In the genomic region with DNA sequence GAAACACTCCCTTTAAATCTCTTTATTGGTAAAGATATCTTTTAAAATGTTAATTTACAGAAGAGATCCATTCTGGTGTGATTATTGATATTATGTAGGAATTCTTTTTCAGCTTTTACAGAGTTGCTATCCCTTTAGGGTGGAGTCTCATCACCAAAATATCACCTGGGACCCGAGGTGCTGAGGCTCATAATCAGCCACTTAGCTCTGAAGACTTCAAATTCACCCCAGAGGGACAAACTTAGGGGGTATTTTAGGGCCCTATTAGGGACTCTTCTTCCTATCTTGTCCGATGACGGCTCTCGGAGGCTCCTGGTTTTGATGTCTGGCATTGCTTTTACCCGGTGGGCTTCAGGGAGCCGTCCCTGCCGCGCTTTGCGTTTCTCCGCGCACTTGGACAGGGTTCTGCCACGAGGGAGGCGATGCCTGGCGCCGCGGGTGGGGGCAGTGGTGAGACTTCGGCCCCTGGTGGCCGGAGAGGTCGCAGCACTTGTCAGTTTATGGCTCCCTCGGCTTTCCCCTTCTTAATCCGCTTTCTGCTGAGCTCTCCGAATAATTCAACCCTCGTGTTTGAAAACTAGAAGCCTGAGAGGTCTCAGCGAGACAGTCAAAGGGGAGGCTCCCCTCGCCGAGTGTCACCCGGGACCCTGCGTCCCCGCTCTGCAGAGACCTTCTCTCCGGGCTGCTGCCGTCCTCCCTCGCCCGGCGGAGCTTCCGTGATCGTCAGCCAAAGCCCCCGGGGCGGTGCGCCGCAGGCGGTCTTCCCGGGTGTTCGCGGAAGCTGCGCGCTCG, we compare ENCODE assay signal across 7 cellular contexts. TPM values are rescaled to one million over a fixed set of nuclear protein-coding genes. Genes with fewer than 3 reads are reported as not detected.
DNase-seq lines count a peak whose midpoint lies in the region; ATAC-seq and TF ChIP-seq lines count a peak whose summit lies in the region.

No MANE protein-coding gene starts in this region.

- peak overlapping the region; percentile 86 for H3K4me3 Mint-ChIP-seq in HFFc6
- peak overlapping the region; percentile 87 for H3K4me3 Mint-ChIP-seq in activated CD4-positive, alpha-beta T cell treated with anti-CD3 and anti-CD28 coated beads, Interleukin-2, amount 10 ng/mL, durations not matched to agents 24 days and 14 days
- H3K4me3 Mint-ChIP-seq in dendritic cell treated with granulocyte-macrophage colony-stimulating factor and Interleukin-4, amounts not matched to agents 40 ng/mL and 50 ng/mL, for 4 days, result peak overlapping the region; percentile 99

- H3K4me3 ChIP-seq in right lobe of liver, result peak overlapping the region; percentile 54 to 70 (median 59)

- peak overlapping the region; percentile 53 to 79 (median 74) for H3K27ac ChIP-seq in right lobe of liver

- no peaks in the 10 kb centered on the region for H3K27me3 ChIP-seq in right lobe of liver

- H3K9me3 ChIP-seq in right lobe of liver, result no peaks in the 10 kb centered on the region

- peak; percentile 53 for DNase-seq in HFFc6
- DNase-seq in MV-4-11 (lab: John Stamatoyannopoulos, UW), result peak; percentile 77
- DNase-seq in activated CD4-positive, alpha-beta T cell treated with anti-CD3 and anti-CD28 coated beads, Interleukin-2, amount 10 ng/mL, durations not matched to agents 24 days and 14 days, result peak; percentile 88
- DNase-seq in right lobe of liver, result peak; percentile 82 to 87 (median 84)
- DNase-seq in stimulated activated CD4-positive, alpha-beta T cell treated with anti-CD3 and anti-CD28 coated beads, Interleukin-4, amount 100 ng/mL, for 1 hour, result peak; percentile 76

- peaks cover 5% of the 10 kb centered on the region for H3K4me1 Mint-ChIP-seq in HFFc6 (ENCODE audit: low read depth)
- H3K4me1 Mint-ChIP-seq in activated CD4-positive, alpha-beta T cell treated with anti-CD3 and anti-CD28 coated beads, Interleukin-2, amount 10 ng/mL, durations not matched to agents 24 days and 14 days, result peaks cover 2% of the 10 kb centered on the region
- peaks cover 5% of the 10 kb centered on the region for H3K4me1 Mint-ChIP-seq in dendritic cell treated with granulocyte-macrophage colony-stimulating factor and Interleukin-4, amounts not matched to agents 40 ng/mL and 50 ng/mL, for 4 days (ENCODE audit: low read depth)

- TF ChIP-seq CTCF in HFFc6 (IDR thresholded peaks at IDR 0.05), result peak; percentile 88
- TF ChIP-seq CTCF in right lobe of liver (IDR thresholded peaks at IDR 0.05), result peak; percentile 79 to 94 (median 83)

- no peaks in the 10 kb centered on the region for H3K9me3 Mint-ChIP-seq in HFFc6
- H3K9me3 Mint-ChIP-seq in activated CD4-positive, alpha-beta T cell treated with anti-CD3 and anti-CD28 coated beads, Interleukin-2, amount 10 ng/mL, durations not matched to agents 24 days and 14 days, result no peaks in the 10 kb centered on the region
- no peaks in the 10 kb centered on the region for H3K9me3 Mint-ChIP-seq in dendritic cell treated with granulocyte-macrophage colony-stimulating factor and Interleukin-4, amounts not matched to agents 40 ng/mL and 50 ng/mL, for 4 days

- intact Hi-C loops in activated CD4-positive, alpha-beta T cell treated with anti-CD3 and anti-CD28 coated beads, Interleukin-2, amount 10 ng/mL, durations not matched to agents 24 days and 14 days (cut with micrococcal nuclease), result loop anchor here (1.0 kb wide), 1 partner anchor 62 kb away; no protein-coding TSS in a partner anchor
- intact Hi-C loops in dendritic cell treated with granulocyte-macrophage colony-stimulating factor and Interleukin-4, amounts not matched to agents 40 ng/mL and 50 ng/mL, for 4 days (cut with micrococcal nuclease), result loop anchor here (10.0 kb wide), 1 partner anchor 367 kb away; the partner anchor contains the start of gene SMNDC1
- intact Hi-C loops in right lobe of liver (cut with DNase I), result no loop called here

- H3K27ac Mint-ChIP-seq in HFFc6, result no peak overlapping the region
- no peak overlapping the region for H3K27ac Mint-ChIP-seq in activated CD4-positive, alpha-beta T cell treated with anti-CD3 and anti-CD28 coated beads, Interleukin-2, amount 10 ng/mL, durations not matched to agents 24 days and 14 days
- H3K27ac Mint-ChIP-seq in dendritic cell treated with granulocyte-macrophage colony-stimulating factor and Interleukin-4, amounts not matched to agents 40 ng/mL and 50 ng/mL, for 4 days, result peak overlapping the region; percentile 96

- peaks cover 0 to 4% (median 2%) of the 10 kb centered on the region in 4 donors for H3K4me1 ChIP-seq in right lobe of liver

- ATAC-seq in right lobe of liver, result peak; percentile 99

- no peaks in the 10 kb centered on the region for H3K36me3 Mint-ChIP-seq in HFFc6 (ENCODE audit: low read depth)
- H3K36me3 Mint-ChIP-seq in activated CD4-positive, alpha-beta T cell treated with anti-CD3 and anti-CD28 coated beads, Interleukin-2, amount 10 ng/mL, durations not matched to agents 24 days and 14 days (ENCODE audit: low read depth), result no peaks in the 10 kb centered on the region
- H3K36me3 Mint-ChIP-seq in dendritic cell treated with granulocyte-macrophage colony-stimulating factor and Interleukin-4, amounts not matched to agents 40 ng/mL and 50 ng/mL, for 4 days (ENCODE audit: low read depth), result peaks cover 7% of the 10 kb centered on the region

- TF ChIP-seq POLR2A in GM15510 (IDR thresholded peaks at IDR 0.05; ENCODE audit: borderline replicate concordance, extremely low read depth, insufficient read length), result peak; percentile 42
- TF ChIP-seq POLR2A in right lobe of liver (IDR thresholded peaks at IDR 0.05), result peak; percentile 47

- no peaks in the 10 kb centered on the region for H3K36me3 ChIP-seq in right lobe of liver

- WGBS in right lobe of liver (ENCODE audit: insufficient coverage, low coverage, low lambda C conversion rate, missing lambda C conversion rate), result under 1% methylated on average over 23 of the region's 47 CpGs

- peaks cover 43% of the 10 kb centered on the region for H3K27me3 Mint-ChIP-seq in HFFc6 (ENCODE audit: insufficient read depth)
- peaks cover 64% of the 10 kb centered on the region for H3K27me3 Mint-ChIP-seq in activated CD4-positive, alpha-beta T cell treated with anti-CD3 and anti-CD28 coated beads, Interleukin-2, amount 10 ng/mL, durations not matched to agents 24 days and 14 days
- H3K27me3 Mint-ChIP-seq in dendritic cell treated with granulocyte-macrophage colony-stimulating factor and Interleukin-4, amounts not matched to agents 40 ng/mL and 50 ng/mL, for 4 days, result peaks cover 13% of the 10 kb centered on the region

RNA-seq across cellular contexts. Expression of gene RBM20, which starts 27.8 kb away (rescaled TPM):
- not detected for total RNA-seq in HFFc6 (2021; fragmentation: NEBNext Ultra II Directional; extraction: Animal tissue kit (Norgen Biotek cat#: 25700))
- total RNA-seq in activated CD4-positive, alpha-beta T cell treated with anti-CD3 and anti-CD28 coated beads, Interleukin-2, amount 10 ng/mL, durations not matched to agents 24 days and 14 days, result 0.05 TPM in 1 of 2 replicates, not detected in the other
- total RNA-seq in right lobe of liver, result under 1 TPM; 0.04 to 0.29 (median 0.06) TPM

Comparison
In these comparisons a context has a peak if more than half of its experiments do, and no peak if none do; other contexts are left out.
1. Peak in every context shown above with its lines: DNase-seq, ATAC-seq, H3K4me3 ChIP-seq and H3K27ac ChIP-seq.
2. intact Hi-C loops: an anchor here in activated CD4-positive, alpha-beta T cell treated with anti-CD3 and anti-CD28 coated beads, Interleukin-2, amount 10 ng/mL, durations not matched to agents 24 days and 14 days (1.0 kb wide) and dendritic cell treated with granulocyte-macrophage colony-stimulating factor and Interleukin-4, amounts not matched to agents 40 ng/mL and 50 ng/mL, for 4 days (10.0 kb wide); none called in right lobe of liver.